Comparison of ENCODE assay signal across 17 cellular contexts in the genomic region with DNA sequence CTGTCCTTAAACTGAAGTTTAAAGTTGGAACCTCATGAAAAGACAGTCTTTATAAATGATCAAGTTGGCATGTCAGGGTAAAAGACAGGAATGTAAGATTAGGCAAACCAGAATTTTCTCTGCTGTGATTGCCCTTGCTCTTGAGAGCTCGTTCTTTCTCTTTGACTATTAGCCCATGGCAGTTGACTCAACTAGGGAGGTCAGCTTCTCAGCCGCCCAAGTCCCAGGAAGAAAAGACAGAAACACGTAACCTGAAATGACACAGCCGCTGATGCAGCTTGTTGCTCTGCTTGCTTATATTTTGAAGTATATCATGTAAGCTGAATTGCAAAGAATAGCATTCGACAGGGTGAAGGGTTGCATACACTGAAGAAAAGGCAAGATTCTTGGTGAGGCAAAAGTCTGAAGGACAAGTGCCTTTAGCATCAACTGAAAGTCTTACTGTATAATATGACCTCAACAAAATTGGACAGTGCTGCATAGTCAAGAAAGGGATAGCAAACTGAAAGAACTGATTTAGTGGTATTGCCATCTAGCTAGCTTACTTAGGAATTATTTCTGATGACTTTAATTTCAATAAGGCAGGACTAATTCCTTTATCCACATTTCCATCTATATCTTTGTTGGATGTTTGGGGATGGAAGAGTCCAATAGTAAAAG. TPM values are rescaled to one million over a fixed set of nuclear protein-coding genes. Genes with fewer than 3 reads are reported as not detected.
DNase-seq lines count a peak whose midpoint lies in the region; ATAC-seq and TF ChIP-seq lines count a peak whose summit lies in the region.
"Had no signal": no experiment of that assay in that cellular context is flagged by ENCODE, and none has a peak within 500 bp of the region (broad histone marks: within the 10 kb centered on the region; RNA-seq: fewer than 3 reads in every experiment).

No MANE protein-coding gene starts in this region.

- TF ChIP-seq CTCF in GM06990 (IDR thresholded peaks at IDR 0.05; ENCODE audit: insufficient read depth, low read length, poor library complexity, severe bottlenecking): no peak
- no peak for TF ChIP-seq CTCF in GM23338 (conservative IDR thresholded peaks at IDR 0.05; ENCODE audit: low read depth in 2 of 2)
- no peak for TF ChIP-seq CTCF in A673 (conservative IDR thresholded peaks at IDR 0.05; ENCODE audit: low read depth, low read length)

- intact Hi-C loops in A673 (cut with micrococcal nuclease; ENCODE audit: unreplicated experiment): no loop called here

- H3K27me3 Mint-ChIP-seq in GM23338 (ENCODE audit: insufficient read depth, low read depth, poor library complexity): no peaks in the 10 kb centered on the region

- H3K4me3 ChIP-seq in GM06990 (replicated peaks; ENCODE audit: low read depth, low read length): no peak overlapping the region
- no peak overlapping the region for H3K4me3 ChIP-seq in GM23338
- H3K4me3 ChIP-seq in A673 (ENCODE audit: low read depth, low read length, poor library complexity, severe bottlenecking): no peak overlapping the region
- H3K4me3 ChIP-seq: heart right ventricle, left lung, neural progenitor cell had no signal

- H3K4me1 Mint-ChIP-seq in GM23338: no peaks in the 10 kb centered on the region
- H3K4me1 Mint-ChIP-seq: brain had no signal

- peaks cover 5% of the 10 kb centered on the region; the same call in 2 of the 3 replicates for H3K36me3 Mint-ChIP-seq in GM23338 (ENCODE audit: low read depth)
- H3K36me3 Mint-ChIP-seq: brain, neural progenitor cell had no signal

- peaks cover 4% of the 10 kb centered on the region for H3K9me3 ChIP-seq in A673 (ENCODE audit: low read depth, low read length, poor library complexity, severe bottlenecking)

- H3K36me3 ChIP-seq in GM06990 (ENCODE audit: control insufficient read depth, insufficient read depth, low read length) (no peaks in the 10 kb centered on the region), GM23338 (ENCODE audit: insufficient read depth) (0 out of 2 replicates have a peak, but pooled peaks cover 6% of the 10 kb centered on the region), A673 (ENCODE audit: insufficient read depth, low read length, poor library complexity, severe bottlenecking) (no peaks in the 10 kb centered on the region)
- H3K36me3 ChIP-seq: heart right ventricle, left lung, neural progenitor cell had no signal

- ATAC-seq in GM18873 (IDR thresholded peaks at IDR 0.05; ENCODE audit: low FRiP score, unreplicated experiment): peak; percentile 91
- ATAC-seq in GM23338: no peak
- peak; percentile 97 for ATAC-seq in HG03442 (IDR thresholded peaks at IDR 0.05; ENCODE audit: unreplicated experiment)
- ATAC-seq: heart right ventricle had no signal

- H4K20me1 ChIP-seq in GM23338 (replicated peaks; ENCODE audit: insufficient read depth): no peaks in the 10 kb centered on the region

- no TSS peak for BruUV-seq in A673 (replicated peaks; lab: Mats Ljungman, UMichigan)

- H3K4me1 ChIP-seq in GM23338 (ENCODE audit: insufficient read depth) (no peaks in the 10 kb centered on the region), A673 (ENCODE audit: insufficient read depth, low read length, poor library complexity, severe bottlenecking) (no peaks in the 10 kb centered on the region)
- H3K4me1 ChIP-seq: heart right ventricle, left lung, neural progenitor cell had no signal

- H3K4me2 ChIP-seq in GM23338: no peak overlapping the region
- H3K4me2 ChIP-seq: neural progenitor cell had no signal

- no peaks in the 10 kb centered on the region for H3F3A ChIP-seq in GM23338 (replicated peaks; ENCODE audit: low read depth)

- H3K27me3 ChIP-seq in GM06990 (replicated peaks; ENCODE audit: control insufficient read depth, insufficient read depth, low read length) (no peaks in the 10 kb centered on the region), GM23338 (ENCODE audit: insufficient read depth) (no peaks in the 10 kb centered on the region), A673 (replicated peaks; ENCODE audit: insufficient read depth, low read depth, low read length, poor library complexity) (no peaks in the 10 kb centered on the region)
- H3K27me3 ChIP-seq: heart right ventricle, left lung, neural progenitor cell had no signal

- CTCF ChIA-PET in A673 (lab: Charles Lee): interaction anchor here (0.7 kb wide), 1 partner anchor 20 kb away, joined by 3 read pairs; no protein-coding TSS in a partner anchor

- peak overlapping the region; percentile 64; the same call in 1 of the 2 replicates for H2AFZ ChIP-seq in GM23338
- H2AFZ ChIP-seq: neural progenitor cell had no signal

- POLR2A ChIA-PET in A673 (lab: Charles Lee; ENCODE audit: low non-redundant PET): no interaction called here

- peaks cover 10% of the 10 kb centered on the region; the same call in 2 of the 3 replicates for H3K9me3 Mint-ChIP-seq in GM23338

- no peak overlapping the region for H3K27ac ChIP-seq in GM23338 (ENCODE audit: low read depth)
- H3K27ac ChIP-seq in A673 (ENCODE audit: low read depth, low read length, poor library complexity, severe bottlenecking): no peak overlapping the region
- H3K27ac ChIP-seq: heart right ventricle, left lung, neural progenitor cell, RWPE1 had no signal

- no peaks in the 10 kb centered on the region for H3K9me2 ChIP-seq in GM23338 (ENCODE audit: insufficient read depth)

- in situ Hi-C loops in G401 (cut with HindIII; ENCODE audit: low sequenced_read_pairs): no loop called here

- no peak overlapping the region for H3K27ac Mint-ChIP-seq in GM23338
- H3K27ac Mint-ChIP-seq: brain, neural progenitor cell had no signal

- DNase-seq in GM06990 (ENCODE audit: extremely low read depth, insufficient read length) (peak; percentile 25), GM23338 (ENCODE audit: low spot score) (no peak), NCI-H774 (lab: John Stamatoyannopoulos, UW) (no peak), A673 (ENCODE audit: low spot score) (no peak), G401 (ENCODE audit: low spot score) (no peak), NCI-H1694 (lab: John Stamatoyannopoulos, UW) (no peak)
- DNase-seq: AML-193; heart right ventricle; left lung; stimulated activated CD4-positive, alpha-beta T cell treated with anti-CD3 and anti-CD28 coated beads, Interleukin-12 subunit alpha, Interleukin-12 subunit beta, amount 100 ng/mL, for 4 hours; stimulated activated CD8-positive, alpha-beta memory T cell treated with anti-CD3 and anti-CD28 coated beads, Interleukin-4, amount 100 ng/mL, for 48 hours had no signal

- H3K4me3 Mint-ChIP-seq in GM23338: no peak overlapping the region
- H3K4me3 Mint-ChIP-seq: brain, neural progenitor cell had no signal

- no peaks in the 10 kb centered on the region for H3K79me2 ChIP-seq in GM23338 (replicated peaks; ENCODE audit: insufficient read depth)

TF ChIP-seq in GM23338, 12 proteins besides CTCF, POLR2A, EP300 and RAD21 (continues in another document):
- TF ChIP-seq STAT1 (IDR thresholded peaks at IDR 0.05; ENCODE audit: unreplicated experiment): no peak
- no peak for TF ChIP-seq EZH2 (IDR thresholded peaks at IDR 0.05; ENCODE audit: low read depth, unreplicated experiment)

RNA-seq across cellular contexts. Expression of a gene that starts 54.7 kb away (rescaled TPM):
- total RNA-seq in GM23338 (2014; rRNA removed; shearing (Covaris generic)): not detected in 2 replicates
- 0.26 TPM in 1 of 2 replicates, not detected in the other for polyA plus RNA-seq in GM23338 (2016; fragmentation: Nextera tagmentation; extraction: Ambion mirVana)
- not detected in 2 replicates for total RNA-seq in A673 (2021)
- not detected in 2 replicates for total RNA-seq in G401 (2014; rRNA removed; shearing (Covaris generic))
- total RNA-seq: endothelial cell of umbilical vein had no signal
- polyA plus RNA-seq: endothelial cell of umbilical vein had no signal
